Comparison of ENCODE assay signal across 8 cellular contexts in the genomic region with DNA sequence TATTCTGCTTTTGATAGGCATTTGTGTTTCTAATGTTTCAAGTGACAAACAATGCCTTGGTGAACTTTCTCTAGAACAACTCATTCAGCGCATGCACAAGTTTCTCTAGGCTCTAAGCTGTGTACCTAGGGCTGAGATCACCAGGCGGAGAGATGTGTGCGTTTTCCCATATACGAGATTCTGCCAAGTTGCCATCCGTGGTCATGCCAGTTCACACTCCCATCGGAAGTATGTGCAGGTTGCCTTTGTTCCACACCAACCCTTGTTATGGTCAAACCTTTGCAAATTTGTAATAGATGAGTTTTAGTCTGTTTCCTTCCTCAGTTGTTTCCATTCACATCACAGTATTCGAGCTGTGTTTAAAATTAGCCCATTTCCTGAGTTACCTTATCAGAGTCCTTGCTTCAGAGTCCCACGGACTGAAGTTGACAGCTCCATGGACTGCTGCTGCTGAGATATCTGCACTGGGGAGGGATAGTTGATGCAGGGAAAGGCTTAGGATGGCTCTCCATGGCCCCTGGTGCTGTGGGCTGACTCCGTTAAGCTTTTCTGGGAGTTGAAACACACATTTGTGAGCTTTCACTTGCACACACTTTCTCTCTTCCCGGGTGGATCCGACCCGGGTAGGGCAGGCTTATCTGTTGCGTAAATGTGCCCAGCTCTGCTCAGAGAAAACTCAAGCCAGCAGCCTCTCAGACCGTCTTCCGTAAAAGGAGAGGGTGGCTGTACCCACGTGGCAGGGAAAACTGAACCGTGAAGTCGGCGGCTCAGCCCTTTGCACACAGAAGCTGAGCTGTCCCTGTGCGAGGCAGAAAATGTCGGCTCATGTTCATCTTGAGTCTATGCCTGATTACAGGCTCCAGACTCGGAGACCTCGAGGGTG. TPM values are rescaled to one million over a fixed set of nuclear protein-coding genes. Genes with fewer than 3 reads are reported as not detected.
DNase-seq lines count a peak whose midpoint lies in the region; ATAC-seq and TF ChIP-seq lines count a peak whose summit lies in the region.

No MANE protein-coding gene starts in this region.

- H3K9me3 ChIP-seq in T-helper 17 cell (ENCODE audit: control insufficient read depth, low read length, poor library complexity, severe bottlenecking) = no peaks in the 10 kb centered on the region

- H3K27ac ChIP-seq in 22Rv1 = peak overlapping the region; percentile 74

- no peak for TF ChIP-seq CTCF in 22Rv1 (IDR thresholded peaks at IDR 0.05)

- H3K4me3 Mint-ChIP-seq in T-helper 17 cell = peak overlapping the region; percentile 80

- no peaks in the 10 kb centered on the region for H3K27me3 Mint-ChIP-seq in T-helper 17 cell

- H3K4me1 Mint-ChIP-seq in T-helper 17 cell = peaks cover 38% of the 10 kb centered on the region

- H3K36me3 Mint-ChIP-seq in T-helper 17 cell (ENCODE audit: low read depth) = no peaks in the 10 kb centered on the region

- peak overlapping the region; percentile 94 for H3K27ac Mint-ChIP-seq in T-helper 17 cell

- ATAC-seq in GM18873 (IDR thresholded peaks at IDR 0.05; ENCODE audit: low FRiP score, unreplicated experiment) (peak; percentile 61), HG03139 (IDR thresholded peaks at IDR 0.05; ENCODE audit: unreplicated experiment) (peak; percentile 83), T-helper 17 cell (peak; percentile 84), left lobe of liver (peak; percentile 67)

- DNase-seq in T-helper 17 cell (peak in 2 of 3 donors; percentile 18 to 25), cerebellum (ENCODE audit: low spot score) (peak; percentile 61), left lobe of liver (ENCODE audit: low spot score) (no peak), NCI-H146 (lab: John Stamatoyannopoulos, UW) (no peak)
- peak; percentile 46 for DNase-seq in stimulated activated CD4-positive, alpha-beta T cell treated with anti-CD3 and anti-CD28 coated beads, Interleukin-4, amount 100 ng/mL, for 24 hours

RNA-seq across cellular contexts. Expression of a gene that starts 49.4 kb away (rescaled TPM):
- 100 to 1,000 TPM in 1 of 2 donors, 10 to 100 TPM in 1; 91.0 to 104 TPM for total RNA-seq in T-helper 17 cell
- 63.2 TPM for total RNA-seq in cerebellum
- 6.8 TPM for total RNA-seq in left lobe of liver

Comparison
In these comparisons a context has a peak if more than half of its experiments do, and no peak if none do; other contexts are left out.
1. DNase-seq: peak in T-helper 17 cell (2 of 3), cerebellum (single experiment) and stimulated activated CD4-positive, alpha-beta T cell treated with anti-CD3 and anti-CD28 coated beads, Interleukin-4, amount 100 ng/mL, for 24 hours (single experiment); none in left lobe of liver (single experiment) and NCI-H146 (single experiment).
2. Peak in every context shown above with its lines, with median percentiles within 50 percentile points of each other: ATAC-seq.